ENCODE assay signal across 34 cellular contexts in genomic region chr9:35998333-35998732, GRCh38. TPM values are rescaled to one million over a fixed set of nuclear protein-coding genes. Genes with fewer than 3 reads are reported as not detected.
"Had no signal": no experiment of that assay in that cellular context is flagged by ENCODE, and none has a peak within 500 bp of the region (broad histone marks: within the 10 kb centered on the region; RNA-seq: fewer than 3 reads in every experiment).

No MANE protein-coding gene starts in this region.

- H3K4me1 ChIP-seq: foreskin keratinocyte, gastrocnemius medialis had no signal

- H3K36me3 ChIP-seq: brain microvascular endothelial cell, gastrocnemius medialis, heart left ventricle, WERI-Rb-1 had no signal

- H3K27me3 ChIP-seq: heart left ventricle had no signal

- H3K27ac ChIP-seq: brain microvascular endothelial cell, coronary artery, foreskin keratinocyte, heart left ventricle, WERI-Rb-1 had no signal

- H3K9me3 ChIP-seq: gastrocnemius medialis had no signal

- DNase-seq: activated B cell treated with CpG ODN at 0.5 μM for 24 hours; activated CD4-positive, alpha-beta T cell treated with anti-CD3 and anti-CD28 coated beads for 48 hours; activated CD4-positive, alpha-beta T cell treated with anti-CD3 and anti-CD28 coated beads, Interleukin-2, amount 50 U/mL, for 1 hour; activated CD4-positive, alpha-beta T cell treated with anti-CD3 and anti-CD28 coated beads, Interleukin-2, amount 50 U/mL, for 48 hours; activated CD8-positive, alpha-beta memory T cell treated with anti-CD3 and anti-CD28 coated beads for 24 hours; activated CD8-positive, alpha-beta T cell treated with anti-CD3 and anti-CD28 coated beads for 36 hours; activated effector memory CD4-positive, alpha-beta T cell treated with Interleukin-2 at 50 U/mL for 16 hours; activated gamma-delta T cell treated with Interleukin-2 at 50 U/mL for 16 hours; activated naive CD4-positive, alpha-beta T cell treated with anti-CD3 and anti-CD28 coated beads, Interleukin-2, amount 50 U/mL, for 16 hours; activated naive CD4-positive, alpha-beta T cell treated with Interleukin-2 at 50 U/mL for 16 hours; activated T-cell treated with anti-CD3 and anti-CD28 coated beads, Interleukin-2, amount 50 U/mL, for 4 hours; amniotic stem cell; anterior cingulate cortex; brain microvascular endothelial cell; dermis blood vessel endothelial cell; effector CD8-positive, alpha-beta T cell; foreskin keratinocyte; gastrocnemius medialis; glutamatergic neuron; heart left ventricle; T-helper 1 cell; T-helper 17 cell; T1000; WERI-Rb-1 had no signal

- FAIRE-seq: astrocyte, bronchial epithelial cell had no signal

- ATAC-seq: activated CD4-positive, CD25-positive, alpha-beta regulatory T cell treated with anti-CD3 and anti-CD28 coated beads, Interleukin-2, amount 50 U/mL, for 24 hours; activated CD8-positive, alpha-beta T cell treated with anti-CD3 and anti-CD28 coated beads for 36 hours; activated T-cell treated with anti-CD3 and anti-CD28 coated beads, Interleukin-2, amount 50 U/mL, for 4 hours; activated T-helper 17 cell treated with anti-CD3 and anti-CD28 coated beads, Interleukin-2, amount 50 U/mL, for 72 hours; esophagus mucosa; foreskin keratinocyte; gastrocnemius medialis; heart left ventricle; T-helper 17 cell had no signal

- H3K4me3 ChIP-seq: coronary artery, gastrocnemius medialis, heart left ventricle had no signal

RNA-seq across cellular contexts. Expression of gene OR2S2, which starts 40.4 kb away (rescaled TPM):
- total RNA-seq: activated B cell treated with CpG ODN at 0.5 μM for 24 hours; activated CD8-positive, alpha-beta T cell treated with anti-CD3 and anti-CD28 coated beads for 36 hours; activated T-cell treated with anti-CD3 and anti-CD28 coated beads, Interleukin-2, amount 50 U/mL, for 4 hours; activated T-helper 17 cell treated with anti-CD3 and anti-CD28 coated beads, Interleukin-2, amount 50 U/mL, for 72 hours; astrocyte; bronchial epithelial cell; cardiac septum; cerebellum; dermis blood vessel endothelial cell; epithelial cell of proximal tubule; esophagus mucosa; foreskin keratinocyte; gastrocnemius medialis; heart left ventricle; T-helper 17 cell had no signal
- polyA plus RNA-seq: adipose tissue, foreskin keratinocyte, heart left ventricle had no signal
